Comparison of ENCODE assay signal across 11 cellular contexts in the genomic region with DNA sequence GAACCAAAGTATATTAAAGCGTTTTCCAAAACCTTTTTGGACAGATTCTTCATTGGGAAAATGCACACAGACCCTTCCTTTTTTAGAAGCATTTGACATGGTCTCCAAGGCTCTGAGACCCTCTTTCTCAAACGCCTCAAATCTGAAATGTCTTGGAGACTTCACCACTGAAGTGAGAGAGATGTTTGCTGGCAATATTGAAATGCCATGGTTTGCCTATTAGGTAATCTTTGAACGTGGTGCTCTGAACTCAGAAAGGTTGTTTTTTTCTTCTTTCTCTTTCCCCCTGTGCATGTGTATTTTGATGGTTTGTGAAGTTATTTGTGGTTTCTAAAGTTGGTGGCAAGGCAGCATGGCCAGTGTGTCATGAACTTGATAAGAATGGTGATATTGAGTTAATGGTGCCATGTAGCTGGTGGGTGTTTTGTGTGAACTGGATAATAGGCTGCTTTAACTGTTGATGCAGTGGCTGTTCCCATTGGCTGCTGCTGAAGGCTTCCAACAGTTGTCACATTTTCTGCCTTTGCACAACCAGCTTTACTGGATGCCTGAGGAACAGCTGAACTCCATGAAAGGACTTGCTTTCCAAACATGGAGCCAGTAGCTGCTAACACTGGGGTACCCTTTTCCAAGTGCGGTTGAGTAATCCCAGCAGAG. TPM values are rescaled to one million over a fixed set of nuclear protein-coding genes. Genes with fewer than 3 reads are reported as not detected.
DNase-seq lines count a peak whose midpoint lies in the region; ATAC-seq and TF ChIP-seq lines count a peak whose summit lies in the region.
"Had no signal": no experiment of that assay in that cellular context is flagged by ENCODE, and none has a peak within 500 bp of the region (broad histone marks: within the 10 kb centered on the region; RNA-seq: fewer than 3 reads in every experiment).

No MANE protein-coding gene starts in this region.

- in situ Hi-C loops in brain microvascular endothelial cell (cut with HindIII; ENCODE audit: low pct_ligation_motif_present, low sequenced_read_pairs) = no loop called here

- H3K27ac Mint-ChIP-seq in HFFc6 = peak overlapping the region; percentile 86
- H3K27ac Mint-ChIP-seq in endothelial cell (ENCODE audit: unreplicated experiment) = no peak overlapping the region
- H3K27ac Mint-ChIP-seq: activated naive CD4-positive, alpha-beta T cell treated with anti-CD3 and anti-CD28 coated beads, Interleukin-2, amount 50 U/mL, for 72 hours had no signal

- no peaks in the 10 kb centered on the region for H3K9me3 ChIP-seq in right cardiac atrium (ENCODE audit: control insufficient read depth, low read length)

- no peaks in the 10 kb centered on the region for H3K36me3 ChIP-seq in brain microvascular endothelial cell (replicated peaks)

- peaks cover 26% of the 10 kb centered on the region for H3K4me1 Mint-ChIP-seq in HFFc6 (ENCODE audit: low read depth)
- no peaks in the 10 kb centered on the region for H3K4me1 Mint-ChIP-seq in endothelial cell (ENCODE audit: unreplicated experiment)

- H3K4me3 Mint-ChIP-seq in HFFc6 (peak overlapping the region; percentile 96), endothelial cell (ENCODE audit: unreplicated experiment) (no peak overlapping the region)

- H3K27ac ChIP-seq in brain microvascular endothelial cell (no peak overlapping the region), right cardiac atrium (ENCODE audit: low read length) (peak overlapping the region; percentile 69), skin epidermis (no peak overlapping the region)

- H3K36me3 Mint-ChIP-seq in HFFc6 (ENCODE audit: low read depth) (no peaks in the 10 kb centered on the region; the same call in none of the 2 replicates), endothelial cell (ENCODE audit: low read depth, unreplicated experiment) (no peaks in the 10 kb centered on the region)
- H3K36me3 Mint-ChIP-seq: activated naive CD4-positive, alpha-beta T cell treated with anti-CD3 and anti-CD28 coated beads, Interleukin-2, amount 50 U/mL, for 72 hours had no signal

- 22% methylated on average over 4 of the region's 4 CpGs for WGBS in right cardiac atrium

- DNase-seq in HFFc6 = peak; percentile 37
- DNase-seq in brain microvascular endothelial cell = no peak
- DNase-seq in right cardiac atrium = peak in 2 of 3 donors; percentile 35 to 39
- no peak for DNase-seq in endothelial cell (ENCODE audit: low spot score)
- DNase-seq in stimulated activated naive CD4-positive, alpha-beta T cell (lab: John Stamatoyannopoulos, UW) = no peak
- DNase-seq: activated CD4-positive, alpha-beta T cell treated with anti-CD3 and anti-CD28 coated beads, Interleukin-2, amount 50 U/mL, for 48 hours; NCI-H526 treated with DMSO at 0.1 percent for 48 hours had no signal

- peaks cover 15% of the 10 kb centered on the region for H3K4me1 ChIP-seq in right cardiac atrium (ENCODE audit: control insufficient read depth, insufficient read depth, low read length)

- TF ChIP-seq CTCF in HFFc6 (IDR thresholded peaks at IDR 0.05) = no peak
- no peak for TF ChIP-seq CTCF in brain microvascular endothelial cell (IDR thresholded peaks at IDR 0.05; ENCODE audit: low read depth, low read length, missing control alignments)
- TF ChIP-seq CTCF in endothelial cell (IDR thresholded peaks at IDR 0.05; ENCODE audit: unreplicated experiment) = no peak

- peak; percentile 73 to 76 for ATAC-seq in right cardiac atrium
- ATAC-seq in GM21717 (IDR thresholded peaks at IDR 0.05; ENCODE audit: unreplicated experiment) = no peak
- no peak for ATAC-seq in GM18909 (IDR thresholded peaks at IDR 0.05; ENCODE audit: poor library complexity, unreplicated experiment)
- ATAC-seq: activated naive CD4-positive, alpha-beta T cell treated with anti-CD3 and anti-CD28 coated beads, Interleukin-2, amount 50 U/mL, for 72 hours had no signal

- H3K27me3 Mint-ChIP-seq in HFFc6 (ENCODE audit: insufficient read depth) (peaks cover 3% of the 10 kb centered on the region), endothelial cell (ENCODE audit: unreplicated experiment) (peaks cover 3% of the 10 kb centered on the region)

- no peaks in the 10 kb centered on the region for H3K9me3 Mint-ChIP-seq in HFFc6
- no peaks in the 10 kb centered on the region for H3K9me3 Mint-ChIP-seq in endothelial cell (ENCODE audit: unreplicated experiment)
- H3K9me3 Mint-ChIP-seq: activated naive CD4-positive, alpha-beta T cell treated with anti-CD3 and anti-CD28 coated beads, Interleukin-2, amount 50 U/mL, for 72 hours had no signal

- H3K4me3 ChIP-seq in brain microvascular endothelial cell (ENCODE audit: low read depth, low read length) = peak overlapping the region; percentile 85
- H3K4me3 ChIP-seq in right cardiac atrium (ENCODE audit: low read length) = peak overlapping the region; percentile 89
- H3K4me3 ChIP-seq in skin epidermis = peak overlapping the region in 4 of 7 experiments; percentile 3 to 50 (median 32)

- H3K27me3 ChIP-seq in brain microvascular endothelial cell (replicated peaks) (no peaks in the 10 kb centered on the region), right cardiac atrium (ENCODE audit: control insufficient read depth, insufficient read depth) (no peaks in the 10 kb centered on the region)

- intact Hi-C loops in right cardiac atrium (cut with DNase I) = loop anchor here in 1 of 4 donors (10.0 kb wide), 2 partner anchors 103 to 207 kb away; no protein-coding TSS in a partner anchor

RNA-seq across cellular contexts. Expression of a gene that starts 1.7 kb away (rescaled TPM):
- 10 to 100 TPM; 20.1 to 35.1 (median 22.7) TPM for total RNA-seq in HFFc6 (2021; fragmentation: NEBNext Ultra II Directional; extraction: Animal tissue kit (Norgen Biotek cat#: 25700))
- total RNA-seq in right cardiac atrium (100 to 1,000 TPM in 1 of 4 donors, 10 to 100 TPM in 3; 82.5 to 130 (median 86.2) TPM), endothelial cell (ENCODE audit: unreplicated experiment) (1.2 TPM)
- 7.6 TPM for polyA plus RNA-seq in right cardiac atrium

Comparison
In these comparisons a context has a peak if more than half of its experiments do, and no peak if none do; other contexts are left out.
1. DNase-seq: peak in HFFc6 (single experiment) and right cardiac atrium (2 of 3); none in brain microvascular endothelial cell (single experiment), endothelial cell (single experiment) and stimulated activated naive CD4-positive, alpha-beta T cell (0 of 6).
2. H3K4me3 ChIP-seq: peak in every context shown above with its lines; median percentile 89 in right cardiac atrium; 85 in brain microvascular endothelial cell; 32 in skin epidermis.
3. ATAC-seq: peak in right cardiac atrium (2 of 2); none in GM21717 (single experiment) and GM18909 (single experiment).